ENCODE assay signal across 30 cellular contexts in genomic region chr6:3545156-3545555, GRCh38.
"Had no signal": no experiment of that assay in that cellular context is flagged by ENCODE, and none has a peak within 500 bp of the region (broad histone marks: within the 10 kb centered on the region; RNA-seq: fewer than 3 reads in every experiment).

No MANE protein-coding gene starts in this region.

- H3K9me3 ChIP-seq: adrenal gland, breast epithelium, SJSA1 had no signal

- ATAC-seq: activated CD4-positive, CD25-positive, alpha-beta regulatory T cell treated with anti-CD3 and anti-CD28 coated beads, Interleukin-2, amount 50 U/mL, for 24 hours; activated CD8-positive, alpha-beta T cell treated with anti-CD3 and anti-CD28 coated beads for 36 hours; activated T-cell treated with anti-CD3 and anti-CD28 coated beads, Interleukin-2, amount 50 U/mL, for 72 hours; K562; SK-N-SH treated with all-trans-retinoic acid at 6 μM for 48 hours; T-cell had no signal

- H3K36me3 ChIP-seq: adrenal gland, breast epithelium, SJSA1 had no signal

- H3K4me3 ChIP-seq: adrenal gland, breast epithelium, K562, SJSA1 had no signal

- H3K27me3 ChIP-seq: adrenal gland, breast epithelium, SJSA1 had no signal

- H3K4me1 ChIP-seq: adrenal gland, breast epithelium, SJSA1 had no signal

- H3K27ac ChIP-seq: adrenal gland, breast epithelium, SJSA1 had no signal

- DNase-seq: activated CD4-positive, alpha-beta T cell treated with anti-CD3 and anti-CD28 coated beads for 4 hours; activated CD8-positive, alpha-beta memory T cell treated with anti-CD3 and anti-CD28 coated beads, Interleukin-2, amount 50 U/mL, for 4 hours; activated CD8-positive, alpha-beta T cell treated with anti-CD3 and anti-CD28 coated beads for 36 hours; activated gamma-delta T cell treated with Interleukin-2 at 50 U/mL for 16 hours; activated naive CD4-positive, alpha-beta T cell treated with anti-CD3 and anti-CD28 coated beads, Interleukin-2, amount 10 ng/mL, durations not matched to agents 7 days and 5 days; activated naive CD8-positive, alpha-beta T cell treated with anti-CD3 and anti-CD28 coated beads, Interleukin-2, amount 10 ng/mL, durations not matched to agents 7 days and 5 days; activated T-cell treated with anti-CD3 and anti-CD28 coated beads, Interleukin-2, amount 50 U/mL, for 72 hours; adrenal gland; anterior cingulate cortex; caudate nucleus; MV-4-11; NCI-H1092 treated with DMSO at 0.1 percent for 48 hours; NCI-H1436; NCI-H1694 treated with DMSO at 0.1 percent for 48 hours; NCI-H2029 treated with DMSO at 0.1 percent for 48 hours; NCI-H345; NCI-H510A; NCI-H526 treated with DMSO at 0.1 percent for 48 hours; NCI-H82; SHP77; T-cell; T-helper 2 cell; T1000 had no signal

- FAIRE-seq: K562, RCC 7860, TTC549 had no signal
